10 cellular contexts compared by ENCODE assay signal in genomic region chr2:236731767-236732580, GRCh38.
DNase-seq lines count a peak whose midpoint lies in the region; ATAC-seq and TF ChIP-seq lines count a peak whose summit lies in the region.
"Had no signal": no experiment of that assay in that cellular context is flagged by ENCODE, and none has a peak within 500 bp of the region (broad histone marks: within the 10 kb centered on the region; RNA-seq: fewer than 3 reads in every experiment).

No MANE protein-coding gene starts in this region.

- H3K27me3 ChIP-seq in esophagus muscularis mucosa = peaks cover 0 to 5% (median 0%) of the 10 kb centered on the region in 4 donors

- no peaks in the 10 kb centered on the region for H3K36me3 Mint-ChIP-seq in mesothelial cell of epicardium

- 60% methylated on average over 12 of the region's 12 CpGs for WGBS in esophagus muscularis mucosa

- H3K27ac Mint-ChIP-seq in mesothelial cell of epicardium = no peak overlapping the region
- H3K27ac Mint-ChIP-seq: activated T-helper 17 cell treated with anti-CD3 and anti-CD28 coated beads, Interleukin-2, amount 50 U/mL, for 72 hours; B cell had no signal

- H3K9me3 ChIP-seq in esophagus muscularis mucosa = no peaks in the 10 kb centered on the region

- ATAC-seq in HG03280 (IDR thresholded peaks at IDR 0.05; ENCODE audit: unreplicated experiment) (no peak), HG03342 (IDR thresholded peaks at IDR 0.05; ENCODE audit: unreplicated experiment) (no peak)
- ATAC-seq: activated T-helper 17 cell treated with anti-CD3 and anti-CD28 coated beads, Interleukin-2, amount 50 U/mL, for 72 hours had no signal

- peak overlapping the region; percentile 6 to 64 (median 60) for H3K27ac ChIP-seq in esophagus muscularis mucosa (replicated peaks in 1 of 4)

- H3K9me3 Mint-ChIP-seq in mesothelial cell of epicardium = no peaks in the 10 kb centered on the region
- H3K9me3 Mint-ChIP-seq: activated T-helper 17 cell treated with anti-CD3 and anti-CD28 coated beads, Interleukin-2, amount 50 U/mL, for 72 hours had no signal

- no peak for TF ChIP-seq POLR2A in esophagus muscularis mucosa (IDR thresholded peaks at IDR 0.05; ENCODE audit: low read depth)

- peaks cover 10% of the 10 kb centered on the region for H3K4me1 Mint-ChIP-seq in mesothelial cell of epicardium
- H3K4me1 Mint-ChIP-seq: activated T-helper 17 cell treated with anti-CD3 and anti-CD28 coated beads, Interleukin-2, amount 50 U/mL, for 72 hours; B cell had no signal

- intact Hi-C loops in esophagus muscularis mucosa (cut with DNase I) = no loop called here

- TF ChIP-seq CTCF in esophagus muscularis mucosa (IDR thresholded peaks at IDR 0.05) (no peak), mesothelial cell of epicardium (IDR thresholded peaks at IDR 0.05; ENCODE audit: unreplicated experiment) (no peak)

- H3K4me3 Mint-ChIP-seq in mesothelial cell of epicardium = no peak overlapping the region
- H3K4me3 Mint-ChIP-seq: activated T-helper 17 cell treated with anti-CD3 and anti-CD28 coated beads, Interleukin-2, amount 50 U/mL, for 72 hours; B cell had no signal

- no peaks in the 10 kb centered on the region for H3K36me3 ChIP-seq in esophagus muscularis mucosa

- DNase-seq in A172 (ENCODE audit: low spot score) (peak; percentile 84), MV-4-11 (lab: John Stamatoyannopoulos, UW) (peak; percentile 29), esophagus muscularis mucosa (ENCODE audit: extremely low spot score) (no peak), mucosa of gallbladder (ENCODE audit: low spot score) (peak; percentile 78), NCI-H345 (lab: John Stamatoyannopoulos, UW) (no peak), mesothelial cell of epicardium (ENCODE audit: low spot score in 2 of 2, unreplicated experiment in 2 of 2) (no peak)

- peak; percentile 38 for TF ChIP-seq EP300 in esophagus muscularis mucosa (IDR thresholded peaks at IDR 0.05)

- H3K4me3 ChIP-seq in esophagus muscularis mucosa = no peak overlapping the region

- no peaks in the 10 kb centered on the region for H3K27me3 Mint-ChIP-seq in mesothelial cell of epicardium (ENCODE audit: low read depth)

- H3K4me1 ChIP-seq in esophagus muscularis mucosa = peaks cover 9 to 19% (median 14%) of the 10 kb centered on the region in 4 donors

Comparison
In these comparisons a context has a peak if more than half of its experiments do, and no peak if none do; other contexts are left out.
1. DNase-seq: peak in A172 (single experiment), MV-4-11 (single experiment) and mucosa of gallbladder (single experiment); none in esophagus muscularis mucosa (single experiment), NCI-H345 (single experiment) and mesothelial cell of epicardium (0 of 2).